1 cellular context compared by ENCODE assay signal in genomic region chr3:49021213-49021812, GRCh38.
TF ChIP-seq lines count a peak whose summit lies in the region.

No MANE protein-coding gene starts in this region.

TF ChIP-seq in H1, 55 proteins besides CTCF, POLR2A, EP300 and RAD21:
- TF ChIP-seq ASH2L (IDR thresholded peaks at IDR 0.05; ENCODE audit: low read length) = no peak
- TF ChIP-seq YY1 (IDR thresholded peaks at IDR 0.05; ENCODE audit: low read depth, low read length) = peak; percentile 84
- TF ChIP-seq SP4 (IDR thresholded peaks at IDR 0.05; ENCODE audit: low read length) = 0 out of 2 replicates have a peak, but pooled peaks have one; percentile 60
- peak; percentile 96 for TF ChIP-seq TBP (IDR thresholded peaks at IDR 0.05; ENCODE audit: low read depth, low read length)
- TF ChIP-seq JUN (IDR thresholded peaks at IDR 0.05; ENCODE audit: low read depth, low read length) = no peak
- peak in 1 of 2 experiments; percentile 19; a peak in 1 of 4 replicates for TF ChIP-seq HDAC2 (IDR thresholded peaks at IDR 0.05; ENCODE audit: borderline replicate concordance in 1 of 2, low read depth in 2 of 2, low read length in 2 of 2)
- TF ChIP-seq SIN3A (conservative IDR thresholded peaks at IDR 0.05 in 1 of 2, IDR thresholded peaks at IDR 0.05 in 1 of 2; ENCODE audit: low read depth in 1 of 2, low read length in 2 of 2) = peak; percentile 38 to 58; a peak in 2 of 4 replicates
- peak; percentile 35; the same call in 1 of the 2 replicates for TF ChIP-seq KDM5A (IDR thresholded peaks at IDR 0.05; ENCODE audit: low read length)
- no peak for TF ChIP-seq SIRT6 (IDR thresholded peaks at IDR 0.05; ENCODE audit: low read length)
- peak; percentile 74 for TF ChIP-seq TAF7 (optimal IDR thresholded peaks at IDR 0.05; ENCODE audit: borderline replicate concordance, low read depth, low read length)
- 0 out of 2 replicates have a peak, but pooled peaks have one; percentile 62 for TF ChIP-seq GTF2F1 (IDR thresholded peaks at IDR 0.05; ENCODE audit: borderline replicate concordance, low read depth, low read length)
- peak; percentile 71; the same call in 1 of the 2 replicates for TF ChIP-seq PHF8 (conservative IDR thresholded peaks at IDR 0.05; ENCODE audit: low read depth, low read length)
- TF ChIP-seq SP1 (IDR thresholded peaks at IDR 0.05; ENCODE audit: low read depth, low read length) = peak; percentile 70; the same call in 1 of the 2 replicates
- peak; percentile 99 for TF ChIP-seq POLR2AphosphoS5 (IDR thresholded peaks at IDR 0.05; ENCODE audit: low read depth, low read length)
- TF ChIP-seq CREB1 (IDR thresholded peaks at IDR 0.05) = peak; percentile 92
- peak; percentile 96 for TF ChIP-seq TAF1 (IDR thresholded peaks at IDR 0.05; ENCODE audit: low read depth, low read length)
- TF ChIP-seq ATF2 (IDR thresholded peaks at IDR 0.05; ENCODE audit: low read length) = no peak
- TF ChIP-seq MAX (IDR thresholded peaks at IDR 0.05) = peak; percentile 70
